In genomic region chr5:180318456-180319089, GRCh38 we compare ENCODE assay signal across 23 cellular contexts. TPM values are rescaled to one million over a fixed set of nuclear protein-coding genes. Genes with fewer than 3 reads are reported as not detected.
DNase-seq lines count a peak whose midpoint lies in the region; ATAC-seq, FAIRE-seq and TF ChIP-seq lines count a peak whose summit lies in the region.
"Had no signal": no experiment of that assay in that cellular context is flagged by ENCODE, and none has a peak within 500 bp of the region (broad histone marks: within the 10 kb centered on the region; RNA-seq: fewer than 3 reads in every experiment).

No MANE protein-coding gene starts in this region.

- in situ Hi-C loops in HepG2 (cut with HindIII; ENCODE audit: extremely low pct_ligation_motif_present, low pct_unique_long_range_greater_than_20kb), result no loop called here
- in situ Hi-C loops in IMR-90 (cut with MboI; ENCODE audit: low sequenced_read_pairs), result no loop called here

- H3K4me3 ChIP-seq in HepG2 (replicated peaks in 1 of 3; ENCODE audit: insufficient read depth in 1 of 3, low read depth in 2 of 3, low read length in 3 of 3) (no peak overlapping the region), right lobe of liver (no peak overlapping the region), IMR-90 (ENCODE audit: insufficient read depth, low read depth, low read length) (no peak overlapping the region), kidney (ENCODE audit: low read length in 2 of 2) (no peak overlapping the region)
- H3K4me3 ChIP-seq: GM12878 had no signal

- BruUV-seq in HepG2 (replicated peaks; lab: Mats Ljungman, UMichigan) (no TSS peak), IMR-90 (replicated peaks; lab: Mats Ljungman, UMichigan) (no TSS peak)

- POLR2A ChIA-PET in HepG2 (lab: Yijun Ruan, JAX), result no interaction called here
- POLR2A ChIA-PET in IMR-90 (lab: Charles Lee; ENCODE audit: unreplicated experiment), result no interaction called here

- no peak overlapping the region for H3K4me2 ChIP-seq in HepG2 (ENCODE audit: low read depth, low read length)
- no peak overlapping the region for H3K4me2 ChIP-seq in IMR-90 (ENCODE audit: low read depth, low read length)

- H2AK9ac ChIP-seq in IMR-90 (replicated peaks; ENCODE audit: low read depth, low read length, poor library complexity), result no peak overlapping the region

- no peak overlapping the region for H2BK120ac ChIP-seq in IMR-90 (ENCODE audit: low read depth, low read length)

- no peaks in the 10 kb centered on the region for H3K79me2 ChIP-seq in HepG2 (ENCODE audit: insufficient read depth, low read length)

- no peak overlapping the region for H2BK15ac ChIP-seq in IMR-90 (ENCODE audit: low read depth, low read length)

- H2AFZ ChIP-seq in HepG2 (ENCODE audit: low read length) (no peak overlapping the region), IMR-90 (replicated peaks; ENCODE audit: low read length, poor library complexity) (peak overlapping the region; percentile 11)

- intact Hi-C loops in HepG2 (cut with micrococcal nuclease; ENCODE audit: unreplicated experiment) (loop anchor here (5.0 kb wide), 1 partner anchor 156 kb away; no protein-coding TSS in a partner anchor), right lobe of liver (cut with DNase I) (no loop called here), IMR-90 (cut with micrococcal nuclease) (no loop called here), kidney (cut with DNase I) (no loop called here)

- dilution Hi-C loops in IMR-90 (cut with HindIII; ENCODE audit: low sequenced_read_pairs, unreplicated experiment), result no loop called here

- TF ChIP-seq RAD21 in HepG2 (CRISPR knock-in tag; IDR thresholded peaks at IDR 0.05) (no peak), IMR-90 (IDR thresholded peaks at IDR 0.05; ENCODE audit: low read length) (no peak)

- H3K56ac ChIP-seq in IMR-90 (ENCODE audit: extremely low read depth, insufficient read depth, low read length), result no peak overlapping the region

- no peaks in the 10 kb centered on the region for H3K9me3 ChIP-seq in HepG2 (ENCODE audit: low read length)
- H3K9me3 ChIP-seq in right lobe of liver, result no peaks in the 10 kb centered on the region
- no peaks in the 10 kb centered on the region for H3K9me3 ChIP-seq in IMR-90 (ENCODE audit: control insufficient read depth, insufficient read depth, low read length)
- H3K9me3 ChIP-seq in kidney (ENCODE audit: control insufficient read depth in 1 of 2, low read length in 2 of 2), result no peaks in the 10 kb centered on the region
- H3K9me3 ChIP-seq: BE2C had no signal

- H2BK5ac ChIP-seq in IMR-90 (ENCODE audit: low read depth, low read length, poor library complexity, severe bottlenecking), result no peak overlapping the region

- H3K27me3 ChIP-seq in HepG2 (ENCODE audit: control insufficient read depth in 1 of 2, insufficient read depth in 2 of 2, low read length in 2 of 2) (peaks cover 0 to 5% of the 10 kb centered on the region in 2 experiments; a peak in 2 of 5 replicates), right lobe of liver (no peaks in the 10 kb centered on the region), IMR-90 (ENCODE audit: control insufficient read depth, insufficient read depth, low read length) (no peaks in the 10 kb centered on the region)
- H3K27me3 ChIP-seq: BE2C had no signal

- ATAC-seq in HepG2 (no peak), right lobe of liver (no peak), IMR-90 (ENCODE audit: low read depth) (no peak), HG03442 (IDR thresholded peaks at IDR 0.05; ENCODE audit: unreplicated experiment) (no peak)
- ATAC-seq: GM12878 had no signal

- H3K14ac ChIP-seq in IMR-90 (replicated peaks; ENCODE audit: low read depth, low read length), result no peak overlapping the region

- no peak for TF ChIP-seq POLR2A in HepG2 (IDR thresholded peaks at IDR 0.05; ENCODE audit: insufficient read depth in 1 of 2, low read depth in 2 of 2, low read length in 2 of 2)
- no peak for TF ChIP-seq POLR2A in right lobe of liver (IDR thresholded peaks at IDR 0.05)
- no peak for TF ChIP-seq POLR2A in IMR-90 (IDR thresholded peaks at IDR 0.05; ENCODE audit: low read depth, low read length)

- no peak overlapping the region for H3K23ac ChIP-seq in IMR-90 (ENCODE audit: low read depth, low read length)

- H3K27ac ChIP-seq in HepG2 (ENCODE audit: extremely low read length, insufficient read depth, low read length) (no peak overlapping the region), right lobe of liver (no peak overlapping the region), IMR-90 (ENCODE audit: insufficient read depth, low read length) (no peak overlapping the region), kidney (ENCODE audit: low read depth in 2 of 2, low read length in 2 of 2) (no peak overlapping the region)
- H3K27ac ChIP-seq: HL-60 had no signal

- H3K9me1 ChIP-seq in IMR-90 (ENCODE audit: insufficient read depth, low read length), result peaks cover 4% of the 10 kb centered on the region; the same call in 1 of the 2 replicates

- no peak overlapping the region for H2AK5ac ChIP-seq in IMR-90 (ENCODE audit: low read depth, low read length)

- no peak for FAIRE-seq in HepG2 (lab: Jason Lieb, UNC)
- FAIRE-seq in kidney (lab: Jason Lieb, UNC), result no peak
- FAIRE-seq: A204.1 had no signal

- CTCF ChIA-PET in HepG2 (lab: Yijun Ruan, JAX; ENCODE audit: low intra/inter-chr PET ratio, low total read pairs) (no interaction called here), IMR-90 (lab: Yijun Ruan, JAX) (interaction anchor here (0.7 to 1.8 kb wide), 3 partner anchors 10 to 352 kb away, joined by 3 to 12 read pairs (median 3); no protein-coding TSS in a partner anchor)

- no peaks in the 10 kb centered on the region for H3K36me3 ChIP-seq in HepG2 (replicated peaks in 1 of 2; ENCODE audit: control insufficient read depth in 1 of 2, insufficient read depth in 2 of 2, low read length in 2 of 2)
- no peaks in the 10 kb centered on the region for H3K36me3 ChIP-seq in right lobe of liver
- peaks cover 11% of the 10 kb centered on the region for H3K36me3 ChIP-seq in IMR-90 (ENCODE audit: control insufficient read depth, insufficient read depth, low read length)
- no peaks in the 10 kb centered on the region for H3K36me3 ChIP-seq in kidney (ENCODE audit: control insufficient read depth in 1 of 2, insufficient read depth in 2 of 2, low read length in 2 of 2)
- H3K36me3 ChIP-seq: BE2C had no signal

- H2BK20ac ChIP-seq in IMR-90 (ENCODE audit: low read depth, low read length), result no peak overlapping the region

- TF ChIP-seq CTCF in HepG2 (CRISPR knock-in tag; IDR thresholded peaks at IDR 0.05), result no peak
- TF ChIP-seq CTCF in right lobe of liver (IDR thresholded peaks at IDR 0.05), result no peak
- no peak for TF ChIP-seq CTCF in IMR-90 (conservative IDR thresholded peaks at IDR 0.05; ENCODE audit: low read depth, low read length)
- TF ChIP-seq CTCF in kidney (IDR thresholded peaks at IDR 0.05; ENCODE audit: borderline replicate concordance, extremely low read depth, insufficient read depth), result no peak

- H4K91ac ChIP-seq in IMR-90 (ENCODE audit: insufficient read depth, low read depth, low read length), result no peak overlapping the region

- H3K4me1 ChIP-seq in HepG2 (ENCODE audit: insufficient read depth, low read length), result no peaks in the 10 kb centered on the region
- H3K4me1 ChIP-seq in right lobe of liver, result no peaks in the 10 kb centered on the region
- no peaks in the 10 kb centered on the region for H3K4me1 ChIP-seq in IMR-90 (ENCODE audit: control insufficient read depth, insufficient read depth, low read length)
- H3K4me1 ChIP-seq in kidney (ENCODE audit: control insufficient read depth in 1 of 2, insufficient read depth in 1 of 2, low read depth in 1 of 2, low read length in 2 of 2), result no peaks in the 10 kb centered on the region
- H3K4me1 ChIP-seq: BE2C had no signal

- no peak overlapping the region for H4K5ac ChIP-seq in IMR-90 (ENCODE audit: low read depth, low read length)

- H3K4ac ChIP-seq in IMR-90 (ENCODE audit: low read depth, low read length), result no peak overlapping the region

- WGBS in HepG2 (ENCODE audit: low lambda C conversion rate), result 66% methylated on average over 4 of the region's 23 CpGs
- WGBS in right lobe of liver (ENCODE audit: insufficient coverage, low coverage, low lambda C conversion rate, missing lambda C conversion rate), result 100% methylated on average over 1 of the region's 23 CpGs
- WGBS in IMR-90 (ENCODE audit: extremely low coverage in 2 of 2, insufficient read length in 1 of 2), 2 experiments, result 99% methylated on average over 9 of the region's 23 CpGs; no CpG with 5 or more reads in 1 of the 2 experiments

- H4K8ac ChIP-seq in IMR-90 (ENCODE audit: low read depth in 2 of 2, low read length in 2 of 2), result no peak overlapping the region

- TF ChIP-seq EP300 in HepG2 (IDR thresholded peaks at IDR 0.05; ENCODE audit: low read depth in 2 of 2, low read length in 2 of 2) (no peak), HepG2 (CRISPR knock-in tag; IDR thresholded peaks at IDR 0.05; ENCODE audit: borderline replicate concordance) (no peak)

- H3K9ac ChIP-seq in HepG2 (ENCODE audit: insufficient read depth, low read depth, low read length), result no peak overlapping the region
- no peak overlapping the region for H3K9ac ChIP-seq in IMR-90 (ENCODE audit: low read depth, low read length)
- no peak overlapping the region for H3K9ac ChIP-seq in kidney (ENCODE audit: low read length in 2 of 2)

- H4K20me1 ChIP-seq in HepG2 (ENCODE audit: insufficient read depth, low read length), result no peaks in the 10 kb centered on the region
- H4K20me1 ChIP-seq in IMR-90 (ENCODE audit: insufficient read depth, low read length), result no peaks in the 10 kb centered on the region

- H3K18ac ChIP-seq in IMR-90 (ENCODE audit: low read depth, low read length), result no peak overlapping the region

- no peaks in the 10 kb centered on the region for H3K79me1 ChIP-seq in IMR-90 (ENCODE audit: low read depth in 1 of 2, low read length in 2 of 2)

- DNase-seq in HepG2 (ENCODE audit: low spot score), result no peak
- DNase-seq in right lobe of liver, result no peak
- DNase-seq in IMR-90, result no peak
- DNase-seq in kidney, result peak; percentile 75
- DNase-seq in activated CD8-positive, alpha-beta memory T cell treated with anti-CD3 and anti-CD28 coated beads, Interleukin-2, amount 50 U/mL, for 48 hours, result no peak
- DNase-seq in kidney glomerular epithelial cell (lab: John Stamatoyannopoulos, UW), result no peak
- DNase-seq: ACHN; BE2C; C1 segment of cervical spinal cord; CD4-positive, CD25-positive, alpha-beta regulatory T cell; CD8-positive, alpha-beta memory T cell; COR-L47; DMS 273 treated with DMSO at 0.1 percent for 48 hours; DMS53; DND-41; EL; GOT3; HCEC 1CT; KG1 had no signal

RNA-seq across cellular contexts. Expression of gene MAPK9, which starts 26.7 kb away (rescaled TPM):
- total RNA-seq in HepG2 (2016; rRNA removed; fragmentation: Illumina TruSeq; extraction: Trizol) (30.1 and 30.7 TPM in 2 replicates), right lobe of liver (10 to 100 TPM; 14.4 to 18.6 (median 15.6) TPM), IMR-90 (2012; rRNA removed) (22.9 and 27.8 TPM in 2 replicates), kidney (30.9 TPM)
- 62.8 and 71.5 TPM in 2 replicates for total RNA-seq in HepG2 (2016; cell fraction: cytosol; rRNA removed; fragmentation: Illumina TruSeq; extraction: Trizol; ENCODE audit: low read depth)
- total RNA-seq in HepG2 (2016; cell fraction: insoluble cytoplasmic fraction; rRNA removed; fragmentation: Illumina TruSeq; extraction: Trizol), result 24.2 and 24.5 TPM in 2 replicates
- 67.1 and 68.4 TPM in 2 replicates for total RNA-seq in HepG2 (2016; cell fraction: membrane; rRNA removed; fragmentation: Illumina TruSeq; extraction: Trizol)
- total RNA-seq in HepG2 (2016; cell fraction: nucleus; rRNA removed; fragmentation: Illumina TruSeq; extraction: Trizol), result 22.3 and 23.2 TPM in 2 replicates
- polyA plus RNA-seq in HepG2 (2011; rRNA removed) (37.5 and 56.1 TPM in 2 replicates), IMR-90 (2012; rRNA removed) (20.1 and 23.3 TPM in 2 replicates), kidney (ENCODE audit: insufficient read depth, low read depth, low replicate concordance) (17.3 TPM)
- polyA plus RNA-seq in HepG2 (2011; cell fraction: cytosol; rRNA removed), result 23.0 and 31.2 TPM in 2 replicates
- polyA plus RNA-seq in HepG2 (2011; cell fraction: nucleus; rRNA removed), result 14.2 and 14.5 TPM in 2 replicates
- polyA plus RNA-seq in HepG2 (2012), result 22.2 and 23.4 TPM in 2 replicates
- 53.0 and 57.8 TPM in 2 replicates for polyA plus RNA-seq in HepG2 (2016; cell fraction: cytosol; fragmentation: Illumina TruSeq; extraction: Trizol; ENCODE audit: low read depth)
- polyA plus RNA-seq in HepG2 (2016; cell fraction: insoluble cytoplasmic fraction; fragmentation: Illumina TruSeq; extraction: Trizol; ENCODE audit: low read depth), result 50.6 and 57.0 TPM in 2 replicates
- polyA plus RNA-seq in HepG2 (2016; cell fraction: membrane; fragmentation: Illumina TruSeq; extraction: Trizol; ENCODE audit: low read depth), result 82.1 and 83.4 TPM in 2 replicates
- 52.9 and 54.2 TPM in 2 replicates for polyA plus RNA-seq in HepG2 (2016; cell fraction: nucleus; fragmentation: Illumina TruSeq; extraction: Trizol; ENCODE audit: insufficient read depth, low read depth)
- polyA minus RNA-seq in HepG2 (2011; rRNA and poly(A)+ RNA removed; ENCODE audit: low replicate concordance), result 51.3 and 98.7 TPM in 2 replicates
- polyA minus RNA-seq in HepG2 (2011; cell fraction: cytosol; rRNA and poly(A)+ RNA removed), result 21.4 and 22.1 TPM in 2 replicates
- 25.0 and 26.0 TPM in 2 replicates for polyA minus RNA-seq in HepG2 (2011; cell fraction: nucleus; rRNA and poly(A)+ RNA removed)
- polyA plus RNA-seq in IMR-90 (2012; cell fraction: cytosol; rRNA removed), result 6.6 and 13.4 TPM in 2 replicates
- polyA plus RNA-seq in IMR-90 (2012; cell fraction: nucleus; rRNA removed; ENCODE audit: low replicate concordance), result 8.1 and 28.5 TPM in 2 replicates

RNA-seq across cellular contexts. Expression of gene GFPT2, which starts 34.6 kb away (rescaled TPM):
- total RNA-seq in HepG2 (2016; rRNA removed; fragmentation: Illumina TruSeq; extraction: Trizol) (0.10 and 0.18 TPM in 2 replicates), right lobe of liver (under 1 TPM; 0.32 to 0.93 (median 0.61) TPM), IMR-90 (2012; rRNA removed) (20.6 and 20.8 TPM in 2 replicates), kidney (15.9 TPM)
- total RNA-seq in HepG2 (2016; cell fraction: cytosol; rRNA removed; fragmentation: Illumina TruSeq; extraction: Trizol; ENCODE audit: low read depth), result not detected in 2 replicates
- total RNA-seq in HepG2 (2016; cell fraction: insoluble cytoplasmic fraction; rRNA removed; fragmentation: Illumina TruSeq; extraction: Trizol), result 0.10 and 0.13 TPM in 2 replicates
- 0.06 TPM in 1 of 2 replicates, not detected in the other for total RNA-seq in HepG2 (2016; cell fraction: membrane; rRNA removed; fragmentation: Illumina TruSeq; extraction: Trizol)
- not detected in 2 replicates for total RNA-seq in HepG2 (2016; cell fraction: nucleus; rRNA removed; fragmentation: Illumina TruSeq; extraction: Trizol)
- polyA plus RNA-seq in HepG2 (2011; rRNA removed) (0.09 and 0.18 TPM in 2 replicates), IMR-90 (2012; rRNA removed) (17.7 and 20.3 TPM in 2 replicates), kidney (ENCODE audit: insufficient read depth, low read depth, low replicate concordance) (2.7 TPM)
- 0.08 and 0.12 TPM in 2 replicates for polyA plus RNA-seq in HepG2 (2011; cell fraction: cytosol; rRNA removed)
- polyA plus RNA-seq in HepG2 (2011; cell fraction: nucleus; rRNA removed), result 0.09 and 0.10 TPM in 2 replicates
- 0.07 and 0.11 TPM in 2 replicates for polyA plus RNA-seq in HepG2 (2012)
- polyA plus RNA-seq in HepG2 (2016; cell fraction: cytosol; fragmentation: Illumina TruSeq; extraction: Trizol; ENCODE audit: low read depth), result 0.05 TPM in 1 of 2 replicates, not detected in the other
- polyA plus RNA-seq in HepG2 (2016; cell fraction: insoluble cytoplasmic fraction; fragmentation: Illumina TruSeq; extraction: Trizol; ENCODE audit: low read depth), result 0.12 TPM in 1 of 2 replicates, not detected in the other
- polyA plus RNA-seq in HepG2 (2016; cell fraction: membrane; fragmentation: Illumina TruSeq; extraction: Trizol; ENCODE audit: low read depth), result not detected in 2 replicates
- polyA plus RNA-seq in HepG2 (2016; cell fraction: nucleus; fragmentation: Illumina TruSeq; extraction: Trizol; ENCODE audit: insufficient read depth, low read depth), result not detected in 2 replicates
- 4.4 TPM in 1 of 2 replicates, not detected in the other for polyA minus RNA-seq in HepG2 (2011; rRNA and poly(A)+ RNA removed; ENCODE audit: low replicate concordance)
- polyA minus RNA-seq in HepG2 (2011; cell fraction: cytosol; rRNA and poly(A)+ RNA removed), result not detected in 2 replicates
- polyA minus RNA-seq in HepG2 (2011; cell fraction: nucleus; rRNA and poly(A)+ RNA removed), result not detected in 2 replicates
- 11.8 and 14.2 TPM in 2 replicates for polyA plus RNA-seq in IMR-90 (2012; cell fraction: cytosol; rRNA removed)
- 18.2 and 28.4 TPM in 2 replicates for polyA plus RNA-seq in IMR-90 (2012; cell fraction: nucleus; rRNA removed; ENCODE audit: low replicate concordance)
- total RNA-seq: CD4-positive, CD25-positive, alpha-beta regulatory T cell had no signal
